In the genomic region with DNA sequence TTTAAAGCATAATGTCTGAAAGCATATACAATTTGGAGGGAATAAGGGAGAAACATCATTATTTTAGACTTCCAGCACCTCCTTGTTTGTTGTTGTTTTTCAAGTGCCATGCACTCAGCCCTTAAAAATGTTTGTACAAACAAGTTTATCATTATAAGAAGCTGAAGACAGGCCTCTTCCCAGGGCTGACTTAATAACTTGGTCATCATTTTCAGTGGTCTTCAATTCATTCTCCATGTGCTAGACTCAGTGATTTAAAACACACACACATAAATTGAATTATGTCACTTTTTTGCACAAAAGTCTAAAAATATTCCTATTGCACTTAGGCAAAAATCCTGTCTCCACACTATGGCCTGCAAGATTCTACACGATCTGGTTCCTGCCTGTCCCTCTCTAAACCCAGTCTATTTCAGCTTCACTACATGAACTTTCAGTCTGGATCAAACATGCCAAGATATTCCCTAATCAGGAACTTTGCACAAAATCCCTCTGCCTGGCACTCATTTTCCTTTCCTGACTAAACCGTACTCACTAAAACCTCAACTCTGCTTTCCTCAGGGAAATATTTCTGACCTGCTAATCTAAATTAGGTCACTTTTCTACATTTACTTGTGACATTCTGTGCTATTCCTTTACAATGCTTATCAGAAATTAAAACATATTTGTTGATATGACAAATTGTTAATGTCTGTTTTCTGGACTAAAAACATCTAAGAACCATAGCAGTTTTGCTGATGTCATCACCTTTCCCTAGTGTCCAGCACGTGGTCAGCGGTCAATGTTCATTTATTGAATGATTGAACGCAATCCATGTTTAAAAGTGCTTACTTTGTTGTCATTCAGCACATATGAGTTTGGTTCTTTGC, we compare ENCODE assay signal across 11 cellular contexts. TPM values are rescaled to one million over a fixed set of nuclear protein-coding genes. Genes with fewer than 3 reads are reported as not detected.
DNase-seq lines count a peak whose midpoint lies in the region; ATAC-seq and TF ChIP-seq lines count a peak whose summit lies in the region.
"Had no signal": no experiment of that assay in that cellular context is flagged by ENCODE, and none has a peak within 500 bp of the region (broad histone marks: within the 10 kb centered on the region; RNA-seq: fewer than 3 reads in every experiment).

No MANE protein-coding gene starts in this region.

- H3K4me1 Mint-ChIP-seq in CD14-positive monocyte = peaks cover 15% of the 10 kb centered on the region

- peaks cover 8% of the 10 kb centered on the region for H3K4me1 ChIP-seq in suprapubic skin

- DNase-seq in CD14-positive monocyte (ENCODE audit: low spot score) = no peak
- DNase-seq in left lobe of liver (ENCODE audit: low spot score) = no peak
- no peak for DNase-seq in suprapubic skin (ENCODE audit: low spot score in 2 of 2)
- DNase-seq in NK-92 (lab: John Stamatoyannopoulos, UW; ENCODE audit: unreplicated experiment) = no peak
- no peak for DNase-seq in NCI-H1417 (lab: John Stamatoyannopoulos, UW)
- DNase-seq in DMS79 (lab: John Stamatoyannopoulos, UW) = no peak
- DNase-seq: erythroblast, NCI-H774 had no signal

- ATAC-seq in GM19397 (IDR thresholded peaks at IDR 0.05; ENCODE audit: unreplicated experiment) = peak; percentile 21
- ATAC-seq in HG03378 (IDR thresholded peaks at IDR 0.05; ENCODE audit: unreplicated experiment) = peak; percentile 21
- ATAC-seq in left lobe of liver = peak; percentile 73

- H3K27me3 ChIP-seq in suprapubic skin = no peaks in the 10 kb centered on the region

- peak overlapping the region in 4 of 7 donors; percentile 6 to 78 (median 50) for H3K27ac Mint-ChIP-seq in CD14-positive monocyte

- peaks cover 0 to 2% of the 10 kb centered on the region in 2 donors for H3K36me3 Mint-ChIP-seq in CD14-positive monocyte

- peaks cover 0 to 10% (median 4%) of the 10 kb centered on the region in 7 donors for H3K9me3 Mint-ChIP-seq in CD14-positive monocyte

- H3K4me3 ChIP-seq in suprapubic skin = no peak overlapping the region

- no peak for TF ChIP-seq CTCF in CD14-positive monocyte (IDR thresholded peaks at IDR 0.05)
- no peak for TF ChIP-seq CTCF in suprapubic skin (IDR thresholded peaks at IDR 0.05)

- no peak for TF ChIP-seq POLR2A in suprapubic skin (IDR thresholded peaks at IDR 0.05)

- 56% methylated on average over 5 of the region's 5 CpGs for WGBS in suprapubic skin

- TF ChIP-seq EP300 in suprapubic skin (IDR thresholded peaks at IDR 0.05) = no peak

- peaks cover 0 to 3% (median 0%) of the 10 kb centered on the region in 3 donors for H3K27me3 Mint-ChIP-seq in CD14-positive monocyte (ENCODE audit: low read depth in 3 of 3)

- no peaks in the 10 kb centered on the region for H3K9me3 ChIP-seq in suprapubic skin

- intact Hi-C loops in CD14-positive monocyte (cut with micrococcal nuclease) = loop anchor here in 1 of 2 donors (10.0 kb wide), 1 partner anchor 57 kb away; no protein-coding TSS in a partner anchor

- H3K4me3 Mint-ChIP-seq in CD14-positive monocyte = no peak overlapping the region

- no peaks in the 10 kb centered on the region for H3K36me3 ChIP-seq in suprapubic skin

- H3K27ac ChIP-seq in suprapubic skin = no peak overlapping the region

RNA-seq across cellular contexts. Expression of gene GBP5, which starts 14.8 kb away (rescaled TPM):
- 10 to 100 TPM in 1 of 2 donors, 1 to 10 TPM in 1; 9.8 to 16.9 TPM for polyA plus RNA-seq in CD14-positive monocyte
- total RNA-seq in left lobe of liver = 0.68 TPM
- under 1 TPM in 3 of 4 donors, not detected in 1; 0.21 to 0.38 (median 0.32) TPM for total RNA-seq in suprapubic skin
- polyA plus RNA-seq: neural cell had no signal

Comparison
In these comparisons a context has a peak if more than half of its experiments do, and no peak if none do; other contexts are left out.
1. ATAC-seq: peak in every context shown above with its lines; median percentile 73 in left lobe of liver; 21 in GM19397; 21 in HG03378.